Comparison of ENCODE assay signal across 12 cellular contexts in genomic region chr6:57242505-57242904, GRCh38. TPM values are rescaled to one million over a fixed set of nuclear protein-coding genes. Genes with fewer than 3 reads are reported as not detected.
DNase-seq lines count a peak whose midpoint lies in the region; ATAC-seq and TF ChIP-seq lines count a peak whose summit lies in the region.
"Had no signal": no experiment of that assay in that cellular context is flagged by ENCODE, and none has a peak within 500 bp of the region (broad histone marks: within the 10 kb centered on the region; RNA-seq: fewer than 3 reads in every experiment).

No MANE protein-coding gene starts in this region.

- H3K4me3 ChIP-seq in PC-3 (ENCODE audit: low read length) (no peak overlapping the region), fibroblast of lung (replicated peaks in 1 of 4; ENCODE audit: control extremely low read depth in 1 of 4, insufficient read depth in 1 of 4, low read depth in 3 of 4, low read length in 4 of 4) (no peak overlapping the region), retinal pigment epithelial cell (ENCODE audit: low read length) (no peak overlapping the region)

- H3K9me3 ChIP-seq in PC-3 (ENCODE audit: low read length) (no peaks in the 10 kb centered on the region), fibroblast of lung (ENCODE audit: control insufficient read depth, insufficient read depth, low read depth, low read length) (no peaks in the 10 kb centered on the region)

- no TSS peak for BruUV-seq in PC-3 (replicated peaks; lab: Mats Ljungman, UMichigan)
- BruUV-seq in Calu3 (replicated peaks; lab: Mats Ljungman, UMichigan), result no TSS peak

- H3K27ac Mint-ChIP-seq in Calu3 (ENCODE audit: unreplicated experiment), result no peak overlapping the region
- H3K27ac Mint-ChIP-seq: activated naive CD4-positive, alpha-beta T cell treated with anti-CD3 and anti-CD28 coated beads, Interleukin-2, amount 50 U/mL, for 24 hours had no signal

- peaks cover 29% of the 10 kb centered on the region for H3K4me1 Mint-ChIP-seq in Calu3 (ENCODE audit: low read depth, unreplicated experiment)
- H3K4me1 Mint-ChIP-seq: activated naive CD4-positive, alpha-beta T cell treated with anti-CD3 and anti-CD28 coated beads, Interleukin-2, amount 50 U/mL, for 24 hours had no signal

- H2AFZ ChIP-seq in PC-3 (ENCODE audit: low read length), result no peak overlapping the region
- H2AFZ ChIP-seq in fibroblast of lung (ENCODE audit: low read length), result no peak overlapping the region

- H4K20me1 ChIP-seq in PC-3 (ENCODE audit: low read length), result no peaks in the 10 kb centered on the region
- H4K20me1 ChIP-seq in fibroblast of lung (ENCODE audit: control insufficient read depth, extremely low read depth, insufficient read depth, low read length), result no peaks in the 10 kb centered on the region

- H3F3A ChIP-seq in PC-3 (ENCODE audit: low read length, unreplicated experiment), result no peaks in the 10 kb centered on the region

- no peaks in the 10 kb centered on the region for H3K79me2 ChIP-seq in PC-3 (ENCODE audit: low read length)
- H3K79me2 ChIP-seq in fibroblast of lung (ENCODE audit: control insufficient read depth, insufficient read depth, low read length), result no peaks in the 10 kb centered on the region

- H3K4me3 Mint-ChIP-seq in Calu3 (ENCODE audit: low read depth, unreplicated experiment), result no peak overlapping the region
- H3K4me3 Mint-ChIP-seq: activated naive CD4-positive, alpha-beta T cell treated with anti-CD3 and anti-CD28 coated beads, Interleukin-2, amount 50 U/mL, for 24 hours had no signal

- CTCF ChIA-PET in PC-3 (lab: Charles Lee) (no interaction called here), Calu3 (lab: Charles Lee) (no interaction called here)

- H3K9me3 Mint-ChIP-seq in Calu3 (ENCODE audit: low read depth, unreplicated experiment), result peaks cover 2% of the 10 kb centered on the region
- H3K9me3 Mint-ChIP-seq: activated naive CD4-positive, alpha-beta T cell treated with anti-CD3 and anti-CD28 coated beads, Interleukin-2, amount 50 U/mL, for 24 hours had no signal

- peak; percentile 90 for ATAC-seq in PC-3
- ATAC-seq in GM21737 (IDR thresholded peaks at IDR 0.05; ENCODE audit: unreplicated experiment), result no peak
- ATAC-seq in GM19328 (IDR thresholded peaks at IDR 0.05; ENCODE audit: unreplicated experiment), result no peak

- DNase-seq in GM03348 (ENCODE audit: low spot score) (peak; percentile 80), PC-3 (peak; percentile 66), fibroblast of lung (ENCODE audit: low read depth in 2 of 2) (peak; percentile 95 to 99), retinal pigment epithelial cell (ENCODE audit: low read depth) (peak; percentile 96), Calu3 (no peak)
- DNase-seq in activated T-cell treated with anti-CD3 and anti-CD28 coated beads, Interleukin-2, amount 50 U/mL, for 1 hour, result no peak
- DNase-seq: activated CD4-positive, CD25-positive, alpha-beta regulatory T cell treated with anti-CD3 and anti-CD28 coated beads, Interleukin-2, amount 50 U/mL, for 72 hours; erythroblast; Kasumi-1 had no signal

- no peaks in the 10 kb centered on the region for H3K36me3 Mint-ChIP-seq in Calu3 (ENCODE audit: insufficient read depth, unreplicated experiment)
- H3K36me3 Mint-ChIP-seq: activated naive CD4-positive, alpha-beta T cell treated with anti-CD3 and anti-CD28 coated beads, Interleukin-2, amount 50 U/mL, for 24 hours had no signal

- no peaks in the 10 kb centered on the region for H3K9me2 ChIP-seq in PC-3 (replicated peaks; ENCODE audit: low read length)

- intact Hi-C loops in PC-3 (cut with micrococcal nuclease), result loop anchor here (1.0 to 2.0 kb wide), 2 partner anchors 14 to 26 kb away; no protein-coding TSS in a partner anchor
- intact Hi-C loops in Calu3 (cut with micrococcal nuclease; ENCODE audit: unreplicated experiment), result no loop called here

- POLR2A ChIA-PET in PC-3 (lab: Charles Lee; ENCODE audit: unreplicated experiment), result no interaction called here

- no peaks in the 10 kb centered on the region for H3K36me3 ChIP-seq in PC-3 (ENCODE audit: low read depth, low read length)
- no peaks in the 10 kb centered on the region for H3K36me3 ChIP-seq in fibroblast of lung (ENCODE audit: control insufficient read depth, insufficient read depth, low read length)

- peak overlapping the region; percentile 8; the same call in 1 of the 2 replicates for H3K4me2 ChIP-seq in PC-3 (ENCODE audit: low read length)
- no peak overlapping the region for H3K4me2 ChIP-seq in fibroblast of lung (ENCODE audit: extremely low read depth, insufficient read depth, low read length)

- H3K27me3 Mint-ChIP-seq in Calu3 (ENCODE audit: unreplicated experiment), result no peaks in the 10 kb centered on the region

- peak overlapping the region; percentile 38 for H3K27ac ChIP-seq in PC-3 (ENCODE audit: low read length)
- peak overlapping the region; percentile 62 for H3K27ac ChIP-seq in fibroblast of lung (ENCODE audit: insufficient read depth, low read length)

- TF ChIP-seq CTCF in PC-3 (conservative IDR thresholded peaks at IDR 0.05; ENCODE audit: low read depth, low read length) (no peak), fibroblast of lung (conservative IDR thresholded peaks at IDR 0.05 in 1 of 2, IDR thresholded peaks at IDR 0.05 in 1 of 2; ENCODE audit: low read depth in 1 of 2, low read length in 2 of 2) (no peak), retinal pigment epithelial cell (conservative IDR thresholded peaks at IDR 0.05; ENCODE audit: low read depth, low read length) (no peak), Calu3 (IDR thresholded peaks at IDR 0.05; ENCODE audit: unreplicated experiment) (no peak)

- H3K4me1 ChIP-seq in PC-3 (ENCODE audit: insufficient read depth, low read length) (peaks cover 18% of the 10 kb centered on the region), fibroblast of lung (ENCODE audit: control insufficient read depth, extremely low read depth, insufficient read depth, low read length) (peaks cover 4% of the 10 kb centered on the region)

- H3K27me3 ChIP-seq in PC-3 (ENCODE audit: low read length), result no peaks in the 10 kb centered on the region
- no peaks in the 10 kb centered on the region for H3K27me3 ChIP-seq in fibroblast of lung (ENCODE audit: control insufficient read depth, insufficient read depth, low read length)

- H3K9ac ChIP-seq in PC-3 (ENCODE audit: low read length), result no peak overlapping the region; the same call in 1 of the 2 replicates
- H3K9ac ChIP-seq in fibroblast of lung (ENCODE audit: insufficient read depth, low read length), result no peak overlapping the region

RNA-seq across cellular contexts. Expression of gene RAB23, which starts 20.4 kb away (rescaled TPM):
- 8.2 and 11.2 TPM in 2 replicates for total RNA-seq in PC-3 (2014; rRNA removed)
- total RNA-seq in fibroblast of lung, result 50.8 and 68.0 TPM in 2 replicates
- polyA plus RNA-seq in fibroblast of lung, result 41.4 and 61.2 TPM in 2 replicates
- polyA plus RNA-seq in fibroblast of lung (2012), result 30.2 and 37.7 TPM in 2 replicates
- polyA minus RNA-seq in fibroblast of lung (ENCODE audit: low replicate concordance), result 13.5 and 19.3 TPM in 2 replicates
- 10.9 and 11.0 TPM in 2 replicates for total RNA-seq in Calu3 (2022)

Comparison
In these comparisons a context has a peak if more than half of its experiments do, and no peak if none do; other contexts are left out.
1. DNase-seq: peak in GM03348 (single experiment), PC-3 (single experiment), fibroblast of lung (2 of 2) and retinal pigment epithelial cell (single experiment); none in Calu3 (single experiment) and activated T-cell treated with anti-CD3 and anti-CD28 coated beads, Interleukin-2, amount 50 U/mL, for 1 hour (single experiment).